8 cellular contexts compared by ENCODE assay signal in genomic region chr21:35226302-35226701, GRCh38.
DNase-seq lines count a peak whose midpoint lies in the region; ATAC-seq and TF ChIP-seq lines count a peak whose summit lies in the region.

No MANE protein-coding gene starts in this region.

- ATAC-seq in Panc1 (peak; percentile 78), sciatic nerve (peak; percentile 88), left colon (no peak)

- no peaks in the 10 kb centered on the region for H3K9me3 ChIP-seq in Panc1 (ENCODE audit: control insufficient read depth, insufficient read depth, low read depth, low read length)
- H3K9me3 ChIP-seq in ovary: no peaks in the 10 kb centered on the region

- DNase-seq in EL: peak; percentile 80
- no peak for DNase-seq in Panc1 (ENCODE audit: low read depth, low spot score)
- DNase-seq in fibroblast of mammary gland (ENCODE audit: low read depth): peak; percentile 89
- no peak for DNase-seq in sciatic nerve (ENCODE audit: low spot score)
- no peak for DNase-seq in ovary
- no peak for DNase-seq in stimulated activated CD4-positive, alpha-beta T cell treated with anti-CD3 and anti-CD28 coated beads, Interleukin-2, amount 100 ng/mL, for 24 hours
- DNase-seq in left colon: no peak
- no peak for DNase-seq in NCI-H748 treated with DMSO at 0.1 percent for 48 hours (lab: John Stamatoyannopoulos, UW)

- no peak for TF ChIP-seq POLR2A in ovary (IDR thresholded peaks at IDR 0.05)

- POLR2A ChIA-PET in Panc1 (lab: Charles Lee): no interaction called here

- H3K27me3 ChIP-seq in Panc1 (ENCODE audit: control insufficient read depth, insufficient read depth, low read length) (no peaks in the 10 kb centered on the region), ovary (no peaks in the 10 kb centered on the region)

- CTCF ChIA-PET in Panc1 (lab: Charles Lee): no interaction called here

- in situ Hi-C loops in Panc1 (cut with HindIII; ENCODE audit: low pct_unique_long_range_greater_than_20kb, low sequenced_read_pairs): no loop called here

- 52 to 77% (median 61%) methylated on average over 7 of the region's 7 CpGs for WGBS in ovary, 3 donors

- H3K4me1 ChIP-seq in Panc1 (ENCODE audit: control insufficient read depth, insufficient read depth, low read length) (no peaks in the 10 kb centered on the region; the same call in 1 of the 2 replicates), ovary (ENCODE audit: insufficient read depth) (peaks cover 6% of the 10 kb centered on the region)

- no peak for TF ChIP-seq EP300 in ovary (IDR thresholded peaks at IDR 0.05)

- H3K27ac ChIP-seq in Panc1 (ENCODE audit: low read length) (peak overlapping the region; percentile 48; the same call in 1 of the 2 replicates), ovary (no peak overlapping the region)

- H3K36me3 ChIP-seq in Panc1 (ENCODE audit: control insufficient read depth, insufficient read depth, low read length) (no peaks in the 10 kb centered on the region), ovary (no peaks in the 10 kb centered on the region)

- intact Hi-C loops in Panc1 (cut with micrococcal nuclease; ENCODE audit: unreplicated experiment) (no loop called here), sciatic nerve (cut with DNase I) (no loop called here), ovary (cut with DNase I) (no loop called here), left colon (cut with DNase I, micrococcal nuclease) (no loop called here)

- H3K4me3 ChIP-seq in Panc1 (ENCODE audit: low read depth in 2 of 2, low read length in 2 of 2) (no peak overlapping the region), fibroblast of mammary gland (ENCODE audit: control insufficient read depth, low read depth, low read length) (no peak overlapping the region), ovary (no peak overlapping the region)

- TF ChIP-seq CTCF in Panc1 (IDR thresholded peaks at IDR 0.05) (no peak), fibroblast of mammary gland (conservative IDR thresholded peaks at IDR 0.05; ENCODE audit: control insufficient read depth, insufficient read depth, low read depth, low read length) (no peak), ovary (IDR thresholded peaks at IDR 0.05) (no peak)

- no TSS peak for BruUV-seq in Panc1 (replicated peaks; lab: Mats Ljungman, UMichigan)

Comparison
In these comparisons a context has a peak if more than half of its experiments do, and no peak if none do; other contexts are left out.
1. DNase-seq: peak in EL (single experiment) and fibroblast of mammary gland (single experiment); none in Panc1 (single experiment), sciatic nerve (single experiment), ovary (0 of 5), stimulated activated CD4-positive, alpha-beta T cell treated with anti-CD3 and anti-CD28 coated beads, Interleukin-2, amount 100 ng/mL, for 24 hours (0 of 2), left colon (0 of 2) and NCI-H748 treated with DMSO at 0.1 percent for 48 hours (single experiment).